Comparison of ENCODE assay signal across 29 cellular contexts in genomic region chr10:130512936-130513335, GRCh38.
"Had no signal": no experiment of that assay in that cellular context is flagged by ENCODE, and none has a peak within 500 bp of the region (broad histone marks: within the 10 kb centered on the region; RNA-seq: fewer than 3 reads in every experiment).

No MANE protein-coding gene starts in this region.

- H3K36me3 Mint-ChIP-seq: naive thymus-derived CD8-positive, alpha-beta T cell; stimulated activated effector memory CD8-positive, alpha-beta T cell treated with anti-CD3 and anti-CD28 coated beads, Interleukin-12 subunit alpha, Interleukin-12 subunit beta, amount 100 ng/mL, for 72 hours had no signal

- H3K4me1 ChIP-seq: foreskin keratinocyte, heart right ventricle, left lung, prostate gland, right atrium auricular region, suprapubic skin, transverse colon, upper lobe of right lung, uterus had no signal

- H3K27ac ChIP-seq: dorsolateral prefrontal cortex, epithelial cell of prostate, foreskin keratinocyte, heart right ventricle, left lung, neutrophil, prostate gland, right atrium auricular region, suprapubic skin, transverse colon, upper lobe of right lung, uterus had no signal

- H3K27me3 Mint-ChIP-seq: stimulated activated naive CD8-positive, alpha-beta T cell treated with anti-CD3 and anti-CD28 coated beads, Interleukin-15, Interleukin-2, amounts not matched to agents 100 ng/mL and 50 ng/mL, for 24 hours had no signal

- DNase-seq: dorsolateral prefrontal cortex; effector CD4-positive, alpha-beta T cell; foreskin keratinocyte; glutamatergic neuron; heart right ventricle; hippocampal formation; left cardiac atrium; left lung; mammary epithelial cell; mesendoderm; midbrain; naive thymus-derived CD8-positive, alpha-beta T cell; nephron progenitor cell; stimulated activated CD4-positive, alpha-beta T cell treated with anti-CD3 and anti-CD28 coated beads, Interleukin-12 subunit alpha, Interleukin-12 subunit beta, amount 100 ng/mL, for 4 hours; stimulated activated CD4-positive, alpha-beta T cell treated with anti-CD3 and anti-CD28 coated beads, Interleukin-1b, Interleukin-23, amount 100 ng/mL, for 48 hours; stimulated activated CD4-positive, alpha-beta T cell treated with anti-CD3 and anti-CD28 coated beads, Interleukin-4, amount 100 ng/mL, for 1 hour; transverse colon; upper lobe of right lung; uterus had no signal

- H3K9me3 ChIP-seq: heart right ventricle, left lung, neutrophil, prostate gland, right atrium auricular region, suprapubic skin, transverse colon, upper lobe of right lung, uterus had no signal

- H3K27me3 ChIP-seq: foreskin keratinocyte, neutrophil, right atrium auricular region, transverse colon, upper lobe of right lung, uterus had no signal

- H3K4me3 Mint-ChIP-seq: naive thymus-derived CD8-positive, alpha-beta T cell; nephron progenitor cell; stimulated activated effector memory CD8-positive, alpha-beta T cell treated with anti-CD3 and anti-CD28 coated beads, Interleukin-12 subunit alpha, Interleukin-12 subunit beta, amount 100 ng/mL, for 72 hours; stimulated activated naive CD8-positive, alpha-beta T cell treated with anti-CD3 and anti-CD28 coated beads, Interleukin-15, Interleukin-2, amounts not matched to agents 100 ng/mL and 50 ng/mL, for 24 hours had no signal

- H3K36me3 ChIP-seq: heart right ventricle, left lung, neutrophil, prostate gland, right atrium auricular region, suprapubic skin, transverse colon, upper lobe of right lung, uterus had no signal

- H3K27ac Mint-ChIP-seq: naive thymus-derived CD8-positive, alpha-beta T cell; nephron progenitor cell; stimulated activated effector memory CD8-positive, alpha-beta T cell treated with anti-CD3 and anti-CD28 coated beads, Interleukin-12 subunit alpha, Interleukin-12 subunit beta, amount 100 ng/mL, for 72 hours; stimulated activated naive CD8-positive, alpha-beta T cell treated with anti-CD3 and anti-CD28 coated beads, Interleukin-15, Interleukin-2, amounts not matched to agents 100 ng/mL and 50 ng/mL, for 24 hours had no signal

- ATAC-seq: esophagus mucosa; foreskin keratinocyte; heart right ventricle; left cardiac atrium; left lung; naive thymus-derived CD8-positive, alpha-beta T cell; sciatic nerve; upper lobe of right lung had no signal

- H3K4me3 ChIP-seq: dorsolateral prefrontal cortex, heart right ventricle, left lung, prostate gland, right atrium auricular region, smooth muscle cell, suprapubic skin, transverse colon, upper lobe of right lung, uterus had no signal

- H3K9me3 Mint-ChIP-seq: nephron progenitor cell; stimulated activated naive CD8-positive, alpha-beta T cell treated with anti-CD3 and anti-CD28 coated beads, Interleukin-15, Interleukin-2, amounts not matched to agents 100 ng/mL and 50 ng/mL, for 24 hours had no signal

- H3K4me2 ChIP-seq: smooth muscle cell had no signal
